In genomic region chr12:52213541-52214420, GRCh38 we compare ENCODE assay signal across 1 cellular context.
TF ChIP-seq lines count a peak whose summit lies in the region.

No MANE protein-coding gene starts in this region.

TF ChIP-seq in SK-N-SH, 30 proteins besides CTCF, POLR2A, EP300 and RAD21 (continued from another document):
- TF ChIP-seq, protein P1, sequence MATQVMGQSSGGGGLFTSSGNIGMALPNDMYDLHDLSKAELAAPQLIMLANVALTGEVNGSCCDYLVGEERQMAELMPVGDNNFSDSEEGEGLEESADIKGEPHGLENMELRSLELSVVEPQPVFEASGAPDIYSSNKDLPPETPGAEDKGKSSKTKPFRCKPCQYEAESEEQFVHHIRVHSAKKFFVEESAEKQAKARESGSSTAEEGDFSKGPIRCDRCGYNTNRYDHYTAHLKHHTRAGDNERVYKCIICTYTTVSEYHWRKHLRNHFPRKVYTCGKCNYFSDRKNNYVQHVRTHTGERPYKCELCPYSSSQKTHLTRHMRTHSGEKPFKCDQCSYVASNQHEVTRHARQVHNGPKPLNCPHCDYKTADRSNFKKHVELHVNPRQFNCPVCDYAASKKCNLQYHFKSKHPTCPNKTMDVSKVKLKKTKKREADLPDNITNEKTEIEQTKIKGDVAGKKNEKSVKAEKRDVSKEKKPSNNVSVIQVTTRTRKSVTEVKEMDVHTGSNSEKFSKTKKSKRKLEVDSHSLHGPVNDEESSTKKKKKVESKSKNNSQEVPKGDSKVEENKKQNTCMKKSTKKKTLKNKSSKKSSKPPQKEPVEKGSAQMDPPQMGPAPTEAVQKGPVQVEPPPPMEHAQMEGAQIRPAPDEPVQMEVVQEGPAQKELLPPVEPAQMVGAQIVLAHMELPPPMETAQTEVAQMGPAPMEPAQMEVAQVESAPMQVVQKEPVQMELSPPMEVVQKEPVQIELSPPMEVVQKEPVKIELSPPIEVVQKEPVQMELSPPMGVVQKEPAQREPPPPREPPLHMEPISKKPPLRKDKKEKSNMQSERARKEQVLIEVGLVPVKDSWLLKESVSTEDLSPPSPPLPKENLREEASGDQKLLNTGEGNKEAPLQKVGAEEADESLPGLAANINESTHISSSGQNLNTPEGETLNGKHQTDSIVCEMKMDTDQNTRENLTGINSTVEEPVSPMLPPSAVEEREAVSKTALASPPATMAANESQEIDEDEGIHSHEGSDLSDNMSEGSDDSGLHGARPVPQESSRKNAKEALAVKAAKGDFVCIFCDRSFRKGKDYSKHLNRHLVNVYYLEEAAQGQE (IDR thresholded peaks at IDR 0.05; ENCODE audit: low read depth, low read length), result peak; percentile 72; the same call in 1 of the 2 replicates
- TF ChIP-seq ELF1 (IDR thresholded peaks at IDR 0.05), result no peak
- peak; percentile 23; the same call in 1 of the 2 replicates for TF ChIP-seq MXI1 (IDR thresholded peaks at IDR 0.05; ENCODE audit: low read depth, low read length)
- peak; percentile 99 for TF ChIP-seq SMC3 (IDR thresholded peaks at IDR 0.05; ENCODE audit: low read depth, low read length)
- TF ChIP-seq RFX5 (IDR thresholded peaks at IDR 0.05; ENCODE audit: low read length), result 0 out of 2 replicates have a peak, but pooled peaks have one; percentile 28
- TF ChIP-seq FOXJ3 (CRISPR knock-in tag; IDR thresholded peaks at IDR 0.05), result no peak
- no peak for TF ChIP-seq GABPA (IDR thresholded peaks at IDR 0.05; ENCODE audit: low read depth)
